In genomic region chr2:202610367-202610766, GRCh38 we compare ENCODE assay signal across 1 cellular context.
TF ChIP-seq lines count a peak whose summit lies in the region.

No MANE protein-coding gene starts in this region.

TF ChIP-seq in WTC11, 78 proteins besides CTCF, POLR2A, EP300 and RAD21:
- TF ChIP-seq IRF1 (CRISPR knock-in tag; IDR thresholded peaks at IDR 0.05) (no peak), E2F5 (CRISPR knock-in tag; IDR thresholded peaks at IDR 0.05) (no peak), AR (CRISPR knock-in tag; IDR thresholded peaks at IDR 0.05) (no peak)
TF ChIP-seq in WTC11: peak in this region for 0.
